In the genomic region with DNA sequence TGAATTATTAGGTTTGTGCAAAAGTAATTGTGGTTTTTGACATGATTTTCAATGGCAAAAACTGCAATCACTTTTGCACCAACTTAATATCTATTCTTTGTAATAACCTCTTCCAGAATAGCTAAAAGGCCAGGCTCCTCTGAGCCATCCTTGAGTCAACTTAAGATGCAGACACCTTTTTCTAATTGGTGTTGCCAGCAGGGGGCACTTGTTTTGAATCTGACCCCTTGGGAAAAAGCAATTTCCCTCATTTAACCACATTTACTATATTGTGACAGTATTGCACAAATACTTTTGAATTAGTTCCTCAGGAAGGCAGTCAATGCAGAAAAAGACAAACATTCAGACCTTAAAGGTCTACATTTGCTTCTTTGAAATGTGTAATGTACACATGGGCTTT, we compare ENCODE assay signal across 3 cellular contexts.
TF ChIP-seq lines count a peak whose summit lies in the region.

No MANE protein-coding gene starts in this region.

TF ChIP-seq in SK-N-SH, 30 proteins besides CTCF, POLR2A, EP300 and RAD21 (continues in another document):
- no peak for TF ChIP-seq FOSL2 (IDR thresholded peaks at IDR 0.05; ENCODE audit: borderline replicate concordance, low read depth)
- no peak for TF ChIP-seq MEF2A (IDR thresholded peaks at IDR 0.05; ENCODE audit: borderline replicate concordance, low read depth)
- TF ChIP-seq NFIC (IDR thresholded peaks at IDR 0.05; ENCODE audit: borderline replicate concordance): no peak
- no peak for TF ChIP-seq MAX (IDR thresholded peaks at IDR 0.05; ENCODE audit: low read depth)
- TF ChIP-seq JUND (IDR thresholded peaks at IDR 0.05): no peak
- TF ChIP-seq SMC3 (IDR thresholded peaks at IDR 0.05; ENCODE audit: low read depth, low read length): no peak
- TF ChIP-seq FOXJ3 (CRISPR knock-in tag; IDR thresholded peaks at IDR 0.05): no peak
- no peak for TF ChIP-seq SIN3A (IDR thresholded peaks at IDR 0.05; ENCODE audit: borderline replicate concordance, low read depth, low read length)
- no peak for TF ChIP-seq YY1 (IDR thresholded peaks at IDR 0.05; ENCODE audit: low read depth)
- TF ChIP-seq CHD2 (IDR thresholded peaks at IDR 0.05; ENCODE audit: low read length, partially characterized antibody): no peak
- TF ChIP-seq IRF3 (IDR thresholded peaks at IDR 0.05; ENCODE audit: low read depth, low read length): no peak
- TF ChIP-seq NRF1 (IDR thresholded peaks at IDR 0.05; ENCODE audit: low read depth, low read length): no peak
- TF ChIP-seq EZH2phosphoT487 (IDR thresholded peaks at IDR 0.05; ENCODE audit: borderline replicate concordance, low read depth): no peak
- TF ChIP-seq RXRA (IDR thresholded peaks at IDR 0.05; ENCODE audit: borderline replicate concordance, low read depth): no peak
- no peak for TF ChIP-seq GABPA (IDR thresholded peaks at IDR 0.05; ENCODE audit: low read depth)
- no peak for TF ChIP-seq RFX5 (IDR thresholded peaks at IDR 0.05; ENCODE audit: low read length)
- TF ChIP-seq FOXM1 (IDR thresholded peaks at IDR 0.05; ENCODE audit: low read depth): no peak
- TF ChIP-seq PBX3 (IDR thresholded peaks at IDR 0.05): no peak

TF ChIP-seq in SK-N-SH treated with all-trans-retinoic acid at 6 μM for 48 hours, 23 proteins besides CTCF, POLR2A, EP300 and RAD21:
- no peak for TF ChIP-seq ZFP3 (CRISPR knock-in tag; IDR thresholded peaks at IDR 0.05)

TF ChIP-seq in HCT116, 20 proteins besides CTCF, POLR2A, EP300 and RAD21:
- TF ChIP-seq EZH2 (IDR thresholded peaks at IDR 0.05): no peak
- TF ChIP-seq EZH2phosphoT487 (IDR thresholded peaks at IDR 0.05; ENCODE audit: borderline replicate concordance): no peak
- no peak for TF ChIP-seq ZBTB33 (IDR thresholded peaks at IDR 0.05; ENCODE audit: extremely low read depth, insufficient replicate concordance, low read length)
- no peak for TF ChIP-seq MAX (IDR thresholded peaks at IDR 0.05)
- no peak for TF ChIP-seq CBX3 (IDR thresholded peaks at IDR 0.05; ENCODE audit: low read depth)
- no peak for TF ChIP-seq SP1 (IDR thresholded peaks at IDR 0.05; ENCODE audit: low read depth)
- no peak for TF ChIP-seq POLR2AphosphoS5 (IDR thresholded peaks at IDR 0.05; ENCODE audit: low read depth, low read length)
- TF ChIP-seq, protein P1, sequence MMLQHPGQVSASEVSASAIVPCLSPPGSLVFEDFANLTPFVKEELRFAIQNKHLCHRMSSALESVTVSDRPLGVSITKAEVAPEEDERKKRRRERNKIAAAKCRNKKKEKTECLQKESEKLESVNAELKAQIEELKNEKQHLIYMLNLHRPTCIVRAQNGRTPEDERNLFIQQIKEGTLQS (IDR thresholded peaks at IDR 0.05): no peak
- no peak for TF ChIP-seq REST (IDR thresholded peaks at IDR 0.05; ENCODE audit: low read depth)
- TF ChIP-seq CEBPB (IDR thresholded peaks at IDR 0.05; ENCODE audit: low read depth): no peak
- TF ChIP-seq SRF (IDR thresholded peaks at IDR 0.05; ENCODE audit: low read depth): no peak
- no peak for TF ChIP-seq ELF1 (IDR thresholded peaks at IDR 0.05; ENCODE audit: borderline replicate concordance, low read depth)
- no peak for TF ChIP-seq EGR1 (IDR thresholded peaks at IDR 0.05; ENCODE audit: low read depth)
- TF ChIP-seq ZNF274 (IDR thresholded peaks at IDR 0.05; ENCODE audit: low read depth, low read length): no peak
- TF ChIP-seq ZFX (IDR thresholded peaks at IDR 0.05): no peak
- no peak for TF ChIP-seq SIN3A (IDR thresholded peaks at IDR 0.05; ENCODE audit: low read depth)
- TF ChIP-seq TCF7L2 (IDR thresholded peaks at IDR 0.05; ENCODE audit: borderline replicate concordance, extremely low read depth, insufficient read depth, insufficient read length): no peak
